Comparison of ENCODE assay signal across 1 cellular context in genomic region chr11:77129069-77129840, GRCh38.
TF ChIP-seq lines count a peak whose summit lies in the region.

No MANE protein-coding gene starts in this region.

TF ChIP-seq in HepG2, 621 proteins besides CTCF, POLR2A, EP300 and RAD21:
- no peak for TF ChIP-seq RBAK (CRISPR knock-in tag; IDR thresholded peaks at IDR 0.05)
- peak; percentile 20; the same call in 1 of the 2 replicates for TF ChIP-seq HIC2 (CRISPR knock-in tag; IDR thresholded peaks at IDR 0.05; ENCODE audit: low read depth)
- TF ChIP-seq NFE2L2 (IDR thresholded peaks at IDR 0.05; ENCODE audit: low read length): no peak
- no peak for TF ChIP-seq PRMT3 (CRISPR knock-in tag; IDR thresholded peaks at IDR 0.05; ENCODE audit: borderline replicate concordance, low read depth)
- TF ChIP-seq ETV5 (CRISPR knock-in tag; IDR thresholded peaks at IDR 0.05; ENCODE audit: borderline replicate concordance): no peak
- TF ChIP-seq HNRNPL (IDR thresholded peaks at IDR 0.05; ENCODE audit: low read depth, low read length): peak; percentile 89
- no peak for TF ChIP-seq KLF16 (CRISPR knock-in tag; IDR thresholded peaks at IDR 0.05)
- peak; percentile 92 for TF ChIP-seq ZFP36 (IDR thresholded peaks at IDR 0.05; ENCODE audit: borderline replicate concordance, low read depth, low read length, partially characterized antibody)
- no peak for TF ChIP-seq ZBTB40 (IDR thresholded peaks at IDR 0.05)
- no peak for TF ChIP-seq ZBTB40 (CRISPR knock-in tag; IDR thresholded peaks at IDR 0.05)
- TF ChIP-seq THAP7 (CRISPR knock-in tag; IDR thresholded peaks at IDR 0.05): 0 out of 2 replicates have a peak, but pooled peaks have one; percentile 30
- no peak for TF ChIP-seq THAP8 (CRISPR knock-in tag; IDR thresholded peaks at IDR 0.05; ENCODE audit: borderline replicate concordance)
- no peak for TF ChIP-seq ZNF761 (CRISPR knock-in tag; conservative IDR thresholded peaks at IDR 0.05)
- TF ChIP-seq ZNF564 (CRISPR knock-in tag; IDR thresholded peaks at IDR 0.05): no peak
- no peak for TF ChIP-seq ZNF121 (CRISPR knock-in tag; IDR thresholded peaks at IDR 0.05)
- no peak for TF ChIP-seq ZNF280D (CRISPR knock-in tag; IDR thresholded peaks at IDR 0.05)
- TF ChIP-seq ZNF207 (IDR thresholded peaks at IDR 0.05; ENCODE audit: borderline replicate concordance): no peak
